Comparison of ENCODE assay signal across 8 cellular contexts in the genomic region with DNA sequence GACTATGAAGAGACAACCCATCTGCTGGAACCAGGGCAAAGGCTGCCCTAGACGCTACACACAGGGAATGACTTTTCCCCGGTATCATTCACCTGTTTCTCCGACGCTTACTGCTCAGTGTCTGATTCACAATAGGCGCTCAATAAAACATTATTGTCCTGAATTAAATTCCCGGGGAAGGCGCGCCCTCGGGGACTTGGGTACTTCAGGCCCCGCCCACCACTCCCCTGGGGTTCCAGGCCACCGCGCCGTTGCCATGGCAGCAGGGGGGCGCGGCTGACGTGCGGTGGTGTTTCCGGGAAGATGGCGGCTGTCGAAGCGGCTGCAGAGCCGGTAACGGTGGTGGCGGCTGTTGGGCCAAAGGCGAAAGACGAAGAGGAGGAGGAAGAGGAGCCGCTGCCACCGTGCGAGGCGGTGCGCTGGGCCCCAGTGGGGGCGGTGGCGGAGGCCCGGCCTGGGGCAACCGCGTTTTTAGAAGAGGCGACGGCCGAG. TPM values are rescaled to one million over a fixed set of nuclear protein-coding genes. Genes with fewer than 3 reads are reported as not detected.
DNase-seq lines count a peak whose midpoint lies in the region; ATAC-seq and TF ChIP-seq lines count a peak whose summit lies in the region.

A gene (plus strand): TSS at position 292 of the 492 bp plus-strand sequence. CDS start 12 bp downstream, at position 304.

- DNase-seq in DMS 273 (lab: John Stamatoyannopoulos, UW; ENCODE audit: unreplicated experiment) (peak; percentile 95), LoVo (ENCODE audit: low spot score) (peak; percentile 92), activated gamma-delta T cell (lab: John Stamatoyannopoulos, UW) (peak; percentile 84), foreskin keratinocyte (peak in 1 of 2 donors; percentile 61), stromal cell of bone marrow (ENCODE audit: low read depth) (peak; percentile 63)

- peak within 1 kb of the TSS; percentile 7 for H3K27ac ChIP-seq in foreskin keratinocyte

- TF ChIP-seq POLR2A in Raji (IDR thresholded peaks at IDR 0.05; ENCODE audit: insufficient read depth, low read depth, low read length): peak; percentile 69

- H2AFZ ChIP-seq in neuron (ENCODE audit: low read depth, low read length): peak within 1 kb of the TSS; percentile 78

- H3K36me3 ChIP-seq in neuron (ENCODE audit: insufficient read depth, low read length): peaks cover 10% of the 10 kb centered on the region

- peak; percentile 67 for ATAC-seq in GM21723 (IDR thresholded peaks at IDR 0.05; ENCODE audit: unreplicated experiment)
- ATAC-seq in foreskin keratinocyte: peak; percentile 66

- H3K27me3 ChIP-seq in foreskin keratinocyte (no peaks in the 10 kb centered on the region), neuron (ENCODE audit: insufficient read depth, low read length) (no peaks in the 10 kb centered on the region)

- no peaks in the 10 kb centered on the region for H3K4me1 ChIP-seq in foreskin keratinocyte
- peaks cover 12% of the 10 kb centered on the region for H3K4me1 ChIP-seq in neuron (ENCODE audit: insufficient read depth, low read length)

- no peaks in the 10 kb centered on the region for H3K9me3 ChIP-seq in neuron (ENCODE audit: low read length)

- peak within 1 kb of the TSS; percentile 55 for H3K4me3 ChIP-seq in neuron (ENCODE audit: low read length)

- no peak for TF ChIP-seq CTCF in foreskin keratinocyte (conservative IDR thresholded peaks at IDR 0.05)

RNA-seq across cellular contexts. Expression of the gene that starts here (rescaled TPM):
- 9.7 and 10.5 TPM in 2 replicates for total RNA-seq in foreskin keratinocyte
- polyA plus RNA-seq in foreskin keratinocyte: 6.1 and 6.6 TPM in 2 replicates
